In genomic region chr14:31283568-31284252, GRCh38 we compare ENCODE assay signal across 10 cellular contexts.
DNase-seq lines count a peak whose midpoint lies in the region; ATAC-seq and TF ChIP-seq lines count a peak whose summit lies in the region.
"Had no signal": no experiment of that assay in that cellular context is flagged by ENCODE, and none has a peak within 500 bp of the region (broad histone marks: within the 10 kb centered on the region; RNA-seq: fewer than 3 reads in every experiment).

No MANE protein-coding gene starts in this region.

- 0 out of 2 replicates have a peak, but pooled peaks cover 4% of the 10 kb centered on the region for H3F3A ChIP-seq in MM.1S (ENCODE audit: insufficient read depth, low read length)

- no peaks in the 10 kb centered on the region for H3K9me2 ChIP-seq in MM.1S (replicated peaks; ENCODE audit: insufficient read depth, low read length)

- H3K27ac ChIP-seq in MM.1S (ENCODE audit: low read length) (peak overlapping the region; percentile 20; the same call in 1 of the 2 replicates), esophagus muscularis mucosa (replicated peaks in 1 of 4) (peak overlapping the region in 1 of 4 donors; percentile 12), transverse colon (no peak overlapping the region)

- 0 out of 2 replicates have a peak overlapping the region, but pooled peaks have one; percentile 30 for H2AFZ ChIP-seq in MM.1S (ENCODE audit: low read length)

- DNase-seq in MM.1S (no peak), esophagus muscularis mucosa (ENCODE audit: extremely low spot score) (peak; percentile 70), transverse colon (no peak), posterior vena cava (ENCODE audit: low spot score) (no peak), SW 1271 (lab: John Stamatoyannopoulos, UW) (no peak), SKM-1 (lab: John Stamatoyannopoulos, UW; ENCODE audit: unreplicated experiment) (no peak)
- DNase-seq: dorsolateral prefrontal cortex, NCI-H69 had no signal

- in situ Hi-C loops in transverse colon (cut with MboI; ENCODE audit: low pct_ligation_motif_present in 1 of 4, low pct_unique_long_range_greater_than_20kb in 1 of 4, low sequenced_read_pairs in 3 of 4), result no loop called here

- no peak overlapping the region for H3K9ac ChIP-seq in MM.1S (ENCODE audit: low read length)

- H3K79me2 ChIP-seq in MM.1S (ENCODE audit: low read length), result no peaks in the 10 kb centered on the region

- TF ChIP-seq EP300 in esophagus muscularis mucosa (IDR thresholded peaks at IDR 0.05) (no peak), transverse colon (IDR thresholded peaks at IDR 0.05; ENCODE audit: low read depth) (no peak)

- no peaks in the 10 kb centered on the region for H4K20me1 ChIP-seq in MM.1S (ENCODE audit: insufficient read depth, low read length)

- no peaks in the 10 kb centered on the region for H3K36me3 ChIP-seq in MM.1S (replicated peaks; ENCODE audit: insufficient read depth, low read length)
- no peaks in the 10 kb centered on the region for H3K36me3 ChIP-seq in esophagus muscularis mucosa
- no peaks in the 10 kb centered on the region for H3K36me3 ChIP-seq in transverse colon

- H3K9me3 ChIP-seq in MM.1S (replicated peaks; ENCODE audit: insufficient read depth, low read length) (no peaks in the 10 kb centered on the region), esophagus muscularis mucosa (no peaks in the 10 kb centered on the region), transverse colon (peaks cover 0 to 6% of the 10 kb centered on the region in 2 donors)

- no peak for TF ChIP-seq POLR2A in GM18505 (IDR thresholded peaks at IDR 0.05; ENCODE audit: borderline replicate concordance, extremely low read depth, insufficient read depth, insufficient read length)
- TF ChIP-seq POLR2A in esophagus muscularis mucosa (IDR thresholded peaks at IDR 0.05; ENCODE audit: low read depth), result no peak
- TF ChIP-seq POLR2A in transverse colon (IDR thresholded peaks at IDR 0.05), result no peak

- 62% methylated on average over 3 of the region's 3 CpGs for WGBS in esophagus muscularis mucosa
- WGBS in transverse colon (ENCODE audit: low coverage in 1 of 2), 2 donors, result 59 to 61% methylated on average over 3 of the region's 3 CpGs

- H3K27me3 ChIP-seq in MM.1S (replicated peaks; ENCODE audit: insufficient read depth, low read length) (no peaks in the 10 kb centered on the region), esophagus muscularis mucosa (no peaks in the 10 kb centered on the region), transverse colon (no peaks in the 10 kb centered on the region)
- H3K27me3 ChIP-seq: dorsolateral prefrontal cortex had no signal

- TF ChIP-seq CTCF in MM.1S (IDR thresholded peaks at IDR 0.05; ENCODE audit: low read length) (no peak), esophagus muscularis mucosa (IDR thresholded peaks at IDR 0.05) (no peak), transverse colon (IDR thresholded peaks at IDR 0.05) (no peak)

- H3K4me2 ChIP-seq in MM.1S (ENCODE audit: low read depth, low read length), result no peak overlapping the region; the same call in 1 of the 2 replicates

- H3K4me1 ChIP-seq in MM.1S (ENCODE audit: low read length) (0 out of 2 replicates have a peak, but pooled peaks cover 8% of the 10 kb centered on the region), esophagus muscularis mucosa (peaks cover 0 to 7% (median 0%) of the 10 kb centered on the region in 4 donors), transverse colon (no peaks in the 10 kb centered on the region)

- intact Hi-C loops in esophagus muscularis mucosa (cut with DNase I), result no loop called here
- intact Hi-C loops in transverse colon (cut with DNase I; ENCODE audit: low total_unique reads), result no loop called here
- intact Hi-C loops in posterior vena cava (cut with DNase I), result no loop called here

- peak; percentile 62 for ATAC-seq in GM18505 (IDR thresholded peaks at IDR 0.05; ENCODE audit: unreplicated experiment)
- peak; percentile 78 for ATAC-seq in GM21825 (IDR thresholded peaks at IDR 0.05; ENCODE audit: unreplicated experiment)

- H3K4me3 ChIP-seq in MM.1S (ENCODE audit: low read length), result no peak overlapping the region
- no peak overlapping the region for H3K4me3 ChIP-seq in esophagus muscularis mucosa
- H3K4me3 ChIP-seq in transverse colon, result no peak overlapping the region
- H3K4me3 ChIP-seq: dorsolateral prefrontal cortex had no signal
